Comparison of ENCODE assay signal across 9 cellular contexts in the genomic region with DNA sequence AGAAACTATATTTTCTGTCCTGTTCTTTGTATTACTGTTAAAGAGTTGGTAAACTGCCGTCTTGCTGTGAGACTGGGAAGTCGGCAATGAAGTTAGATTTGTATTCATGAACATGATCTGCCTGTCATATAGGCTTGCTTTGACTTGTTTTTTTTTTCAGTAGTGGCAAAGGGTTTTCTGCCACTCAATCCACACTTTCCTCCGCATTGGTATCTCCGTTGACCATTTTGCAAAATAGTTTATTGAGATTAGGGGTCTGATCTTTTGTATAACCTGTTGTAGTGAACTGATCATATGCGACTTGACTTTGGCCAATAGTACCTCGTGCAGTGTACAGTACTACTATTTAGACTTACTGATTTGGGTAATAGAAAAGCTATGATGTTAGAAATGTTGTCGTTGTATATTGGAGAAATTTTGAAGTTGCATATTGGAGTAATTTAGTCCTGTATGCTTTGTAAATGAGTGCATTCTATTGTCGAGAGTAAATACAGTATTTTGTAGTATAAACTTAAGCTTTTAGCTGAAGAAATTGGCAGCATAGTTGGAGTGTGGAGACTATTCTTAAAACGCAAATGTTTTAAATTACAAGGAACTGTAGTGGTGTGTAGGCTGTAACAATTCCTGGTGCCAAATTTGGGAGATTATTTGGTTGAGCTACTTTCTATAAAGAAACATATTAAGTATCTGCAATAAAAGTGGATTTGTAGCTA. TPM values are rescaled to one million over a fixed set of nuclear protein-coding genes. Genes with fewer than 3 reads are reported as not detected.
A peak's percentile ranks its signal among the peaks of the same experiment; 100 is the strongest.
DNase-seq lines count a peak whose midpoint lies in the region; ATAC-seq and TF ChIP-seq lines count a peak whose summit lies in the region.
"Had no signal": no experiment of that assay in that cellular context is flagged by ENCODE, and none has a peak within 500 bp of the region (broad histone marks: within the 10 kb centered on the region; RNA-seq: fewer than 3 reads in every experiment).

No MANE protein-coding gene starts in this region.

- DNase-seq in BE2C = no peak
- DNase-seq in colonic mucosa = no peak
- no peak for DNase-seq in NCI-H187 treated with DMSO at 0.1 percent for 48 hours (lab: John Stamatoyannopoulos, UW)
- no peak for DNase-seq in omental fat pad (ENCODE audit: low spot score)
- DNase-seq in endothelial cell (ENCODE audit: low spot score) = no peak
- no peak for DNase-seq in nephron progenitor cell
- DNase-seq: T-helper 17 cell had no signal

- H3K36me3 ChIP-seq in BE2C = no peaks in the 10 kb centered on the region
- no peaks in the 10 kb centered on the region for H3K36me3 ChIP-seq in KOPT-K1 (ENCODE audit: insufficient read depth, low read length)
- no peaks in the 10 kb centered on the region for H3K36me3 ChIP-seq in colonic mucosa
- no peaks in the 10 kb centered on the region for H3K36me3 ChIP-seq in muscle layer of colon (ENCODE audit: insufficient read depth, low read length)

- peak overlapping the region; percentile 81 for H3K27ac ChIP-seq in KOPT-K1 (ENCODE audit: low read depth, low read length, poor library complexity, severe bottlenecking)
- H3K27ac ChIP-seq in colonic mucosa = peak overlapping the region; percentile 100
- H3K27ac ChIP-seq in muscle layer of colon (ENCODE audit: low read depth, low read length) = peak overlapping the region; percentile 93

- H3K4me3 Mint-ChIP-seq in endothelial cell (ENCODE audit: unreplicated experiment) (no peak overlapping the region), nephron progenitor cell (no peak overlapping the region)
- H3K4me3 Mint-ChIP-seq: T-helper 17 cell had no signal

- H3K36me3 Mint-ChIP-seq in endothelial cell (ENCODE audit: low read depth, unreplicated experiment) (no peaks in the 10 kb centered on the region), nephron progenitor cell (ENCODE audit: low read depth) (peaks cover 20% of the 10 kb centered on the region)

- H3K9me3 Mint-ChIP-seq in endothelial cell (ENCODE audit: unreplicated experiment) (no peaks in the 10 kb centered on the region), nephron progenitor cell (peaks cover 7% of the 10 kb centered on the region)

- H3K27me3 ChIP-seq in BE2C (no peaks in the 10 kb centered on the region), colonic mucosa (no peaks in the 10 kb centered on the region), muscle layer of colon (ENCODE audit: control insufficient read depth in 1 of 2, insufficient read depth in 2 of 2, low read length in 2 of 2) (no peaks in the 10 kb centered on the region)

- H3K27ac Mint-ChIP-seq in endothelial cell (ENCODE audit: unreplicated experiment) (no peak overlapping the region), nephron progenitor cell (no peak overlapping the region)
- H3K27ac Mint-ChIP-seq: T-helper 17 cell had no signal

- intact Hi-C loops in colonic mucosa (cut with DNase I) = no loop called here

- peak overlapping the region; percentile 90 for H3K4me3 ChIP-seq in BE2C (ENCODE audit: low read depth, low read length)
- peak overlapping the region; percentile 98 for H3K4me3 ChIP-seq in colonic mucosa
- peak overlapping the region in 1 of 2 donors; percentile 86 for H3K4me3 ChIP-seq in muscle layer of colon (ENCODE audit: low read depth in 1 of 2, low read length in 2 of 2)

- no peak for ATAC-seq in omental fat pad (ENCODE audit: low FRiP score)
- ATAC-seq: T-helper 17 cell had no signal

- peaks cover 4% of the 10 kb centered on the region for H3K27me3 Mint-ChIP-seq in endothelial cell (ENCODE audit: unreplicated experiment)
- H3K27me3 Mint-ChIP-seq in nephron progenitor cell (ENCODE audit: low read depth, poor library complexity) = peaks cover 5% of the 10 kb centered on the region
- H3K27me3 Mint-ChIP-seq: T-helper 17 cell had no signal

- H3K4me1 ChIP-seq in BE2C = peaks cover 7% of the 10 kb centered on the region
- peaks cover 9% of the 10 kb centered on the region for H3K4me1 ChIP-seq in colonic mucosa
- H3K4me1 ChIP-seq in muscle layer of colon (ENCODE audit: insufficient read depth, low read length) = peaks cover 21% of the 10 kb centered on the region

- H3K9ac ChIP-seq in colonic mucosa (ENCODE audit: low read depth in 2 of 2, low read length in 2 of 2) (peak overlapping the region in 1 of 2 donors; percentile 94), muscle layer of colon (ENCODE audit: low read length) (peak overlapping the region; percentile 93)

- H3K4me1 Mint-ChIP-seq in endothelial cell (ENCODE audit: unreplicated experiment) = peaks cover 9% of the 10 kb centered on the region
- H3K4me1 Mint-ChIP-seq in nephron progenitor cell = peaks cover 28% of the 10 kb centered on the region

- TF ChIP-seq CTCF in BE2C (IDR thresholded peaks at IDR 0.05; ENCODE audit: low read depth, low read length) = no peak
- no peak for TF ChIP-seq CTCF in colonic mucosa (IDR thresholded peaks at IDR 0.05)
- no peak for TF ChIP-seq CTCF in omental fat pad (IDR thresholded peaks at IDR 0.05)
- no peak for TF ChIP-seq CTCF in endothelial cell (IDR thresholded peaks at IDR 0.05; ENCODE audit: unreplicated experiment)
- TF ChIP-seq CTCF in nephron progenitor cell (IDR thresholded peaks at IDR 0.05) = no peak

- no peaks in the 10 kb centered on the region for H3K9me3 ChIP-seq in BE2C
- H3K9me3 ChIP-seq in KOPT-K1 (ENCODE audit: insufficient read depth, low read length, poor library complexity, severe bottlenecking) = no peaks in the 10 kb centered on the region
- H3K9me3 ChIP-seq in colonic mucosa = no peaks in the 10 kb centered on the region
- no peaks in the 10 kb centered on the region for H3K9me3 ChIP-seq in muscle layer of colon (ENCODE audit: low read length)

RNA-seq across cellular contexts. Expression of a gene that starts 1.8 kb away (rescaled TPM):
- 6.1 TPM for polyA plus RNA-seq in BE2C (2012; ENCODE audit: insufficient read depth, insufficient read length, low read depth)
- total RNA-seq in colonic mucosa (10 to 100 TPM; 56.4 to 91.4 TPM), omental fat pad (100 to 1,000 TPM in 3 of 4 donors, 10 to 100 TPM in 1; 80.0 to 133 (median 113) TPM), endothelial cell (ENCODE audit: unreplicated experiment) (35.6 TPM)
